8 cellular contexts compared by ENCODE assay signal in genomic region chr5:34007116-34007674, GRCh38. TPM values are rescaled to one million over a fixed set of nuclear protein-coding genes. Genes with fewer than 3 reads are reported as not detected.
A peak's percentile ranks its signal among the peaks of the same experiment; 100 is the strongest.
DNase-seq lines count a peak whose midpoint lies in the region; ATAC-seq, FAIRE-seq and TF ChIP-seq lines count a peak whose summit lies in the region.

No MANE protein-coding gene starts in this region.

- H3K36me3 ChIP-seq in KMS-11 (ENCODE audit: insufficient read depth) (no peaks in the 10 kb centered on the region), K562 (ENCODE audit: control insufficient read depth, insufficient read depth, low read length) (no peaks in the 10 kb centered on the region; the same call in 2 of the 3 replicates)

- no peak for TF ChIP-seq EP300 in K562 (IDR thresholded peaks at IDR 0.05; ENCODE audit: low read length)

- TF ChIP-seq CTCF in CD14-positive monocyte (IDR thresholded peaks at IDR 0.05) (no peak), KMS-11 (conservative IDR thresholded peaks at IDR 0.05; ENCODE audit: low read depth, low read length) (no peak), K562 (IDR thresholded peaks at IDR 0.05 in 2 of 3, conservative IDR thresholded peaks at IDR 0.05 in 1 of 3; ENCODE audit: insufficient read depth in 2 of 3, low read depth in 1 of 3, low read length in 3 of 3) (no peak)

- no peaks in the 10 kb centered on the region for H3K9me3 ChIP-seq in K562 (replicated peaks; ENCODE audit: control insufficient read depth, insufficient read depth, low read depth, low read length)

- H3K27me3 ChIP-seq in KMS-11 (ENCODE audit: insufficient read depth, low read depth) (no peaks in the 10 kb centered on the region), K562 (ENCODE audit: control insufficient read depth in 2 of 2, insufficient read depth in 2 of 2, low read length in 2 of 2) (peaks cover 0 to 3% of the 10 kb centered on the region in 2 experiments; a peak in 1 of 5 replicates)

- H3K9me1 ChIP-seq in K562 (ENCODE audit: control insufficient read depth, insufficient read depth, low read length) = no peaks in the 10 kb centered on the region

- in situ Hi-C loops in K562 (cut with MboI) = loop anchor here (10.0 kb wide), 1 partner anchor 438 kb away; no protein-coding TSS in a partner anchor

- peaks cover 5 to 20% of the 10 kb centered on the region in 2 donors for H3K36me3 Mint-ChIP-seq in CD14-positive monocyte
- H3K36me3 Mint-ChIP-seq in stimulated activated memory B cell treated with anti-CD40 and anti-IgM and Interleukin-4, amounts not matched to agents 10 μg/mL and 1 μg/mL and 100 μg/mL, for 72 hours = peaks cover 18% of the 10 kb centered on the region

- peak overlapping the region; percentile 92 to 96 for H3K4me3 Mint-ChIP-seq in CD14-positive monocyte
- H3K4me3 Mint-ChIP-seq in stimulated activated memory B cell treated with anti-CD40 and anti-IgM and Interleukin-4, amounts not matched to agents 10 μg/mL and 1 μg/mL and 100 μg/mL, for 72 hours = peak overlapping the region; percentile 86

- H3K9me3 Mint-ChIP-seq in CD14-positive monocyte = peaks cover 0 to 5% (median 0%) of the 10 kb centered on the region in 7 donors
- H3K9me3 Mint-ChIP-seq in stimulated activated memory B cell treated with anti-CD40 and anti-IgM and Interleukin-4, amounts not matched to agents 10 μg/mL and 1 μg/mL and 100 μg/mL, for 72 hours = no peaks in the 10 kb centered on the region

- H3K79me2 ChIP-seq in KMS-11 (ENCODE audit: insufficient read depth, low read depth) = peaks cover 8% of the 10 kb centered on the region; the same call in 1 of the 2 replicates
- H3K79me2 ChIP-seq in K562 (ENCODE audit: control insufficient read depth, insufficient read depth, low read length) = no peaks in the 10 kb centered on the region

- no peak for TF ChIP-seq RAD21 in K562 (CRISPR knock-in tag; conservative IDR thresholded peaks at IDR 0.05 in 1 of 2, IDR thresholded peaks at IDR 0.05 in 1 of 2)

- 37% methylated on average over 16 of the region's 16 CpGs for WGBS in K562 (ENCODE audit: insufficient coverage, low coverage, missing lambda C conversion rate)

- ATAC-seq in K562 = no peak
- ATAC-seq in stimulated activated memory B cell treated with anti-CD40 and anti-IgM and Interleukin-4, amounts not matched to agents 10 μg/mL and 1 μg/mL and 100 μg/mL, for 72 hours = no peak
- no peak for ATAC-seq in HG03025 (IDR thresholded peaks at IDR 0.05; ENCODE audit: low FRiP score, unreplicated experiment)
- no peak for ATAC-seq in HG03175 (IDR thresholded peaks at IDR 0.05; ENCODE audit: unreplicated experiment)

- CTCF ChIA-PET in K562 (lab: Yijun Ruan, JAX; ENCODE audit: low intra/inter-chr PET ratio) = no interaction called here

- peak overlapping the region; percentile 80; the same call in 1 of the 2 replicates for H3K9ac ChIP-seq in KMS-11
- H3K9ac ChIP-seq in K562 (ENCODE audit: insufficient read depth in 1 of 2, low read depth in 2 of 2, low read length in 2 of 2) = peak overlapping the region; percentile 73 to 91

- peak overlapping the region; percentile 84 for H2AFZ ChIP-seq in KMS-11 (ENCODE audit: low read depth)
- peak overlapping the region; percentile 98 for H2AFZ ChIP-seq in K562 (ENCODE audit: low read depth, low read length)

- POLR2A ChIA-PET in K562 (lab: Yijun Ruan, JAX) = interaction anchor here (1.4 kb wide), 1 partner anchor 10 kb away, joined by 6 read pairs; no protein-coding TSS in a partner anchor

- peaks cover 0 to 3% (median 2%) of the 10 kb centered on the region in 3 donors for H3K27me3 Mint-ChIP-seq in CD14-positive monocyte (ENCODE audit: low read depth in 3 of 3)
- H3K27me3 Mint-ChIP-seq in stimulated activated memory B cell treated with anti-CD40 and anti-IgM and Interleukin-4, amounts not matched to agents 10 μg/mL and 1 μg/mL and 100 μg/mL, for 72 hours = no peaks in the 10 kb centered on the region

- TF ChIP-seq POLR2A in K562 (conservative IDR thresholded peaks at IDR 0.05) = no peak

- H3K4me2 ChIP-seq in KMS-11 (peak overlapping the region; percentile 50), K562 (ENCODE audit: insufficient read depth, low read length) (peak overlapping the region; percentile 84)

- BruUV-seq in K562 (replicated peaks; lab: Mats Ljungman, UMichigan) = no TSS peak

- FAIRE-seq in K562 (lab: Jason Lieb, UNC) = peak; percentile 26

- H3K4me1 Mint-ChIP-seq in CD14-positive monocyte = peaks cover 19% of the 10 kb centered on the region
- peaks cover 23% of the 10 kb centered on the region for H3K4me1 Mint-ChIP-seq in stimulated activated memory B cell treated with anti-CD40 and anti-IgM and Interleukin-4, amounts not matched to agents 10 μg/mL and 1 μg/mL and 100 μg/mL, for 72 hours

- H4K20me1 ChIP-seq in KMS-11 (ENCODE audit: insufficient read depth) = no peaks in the 10 kb centered on the region
- no peaks in the 10 kb centered on the region for H4K20me1 ChIP-seq in K562 (replicated peaks; ENCODE audit: control insufficient read depth, insufficient read depth, low read length)

- H3K4me1 ChIP-seq in KMS-11 (ENCODE audit: low read depth, poor library complexity, severe bottlenecking) (peaks cover 20% of the 10 kb centered on the region), K562 (replicated peaks in 1 of 2; ENCODE audit: control insufficient read depth in 2 of 2, insufficient read depth in 2 of 2, low read length in 2 of 2) (peaks cover 7 to 12% of the 10 kb centered on the region in 2 experiments; a peak in 4 of 5 replicates)

- H3K4me3 ChIP-seq in KMS-11 (IDR thresholded peaks at IDR 0.05; ENCODE audit: insufficient read depth, low read depth, low read length) (no peak overlapping the region), K562 (peak overlapping the region; percentile 61)

- H3K27ac ChIP-seq in KMS-11 (peak overlapping the region; percentile 93), K562 (ENCODE audit: extremely low read depth, low read depth, low read length) (peak overlapping the region; percentile 72; the same call in 2 of the 3 replicates)

- intact Hi-C loops in CD14-positive monocyte (cut with micrococcal nuclease) = no loop called here
- intact Hi-C loops in K562 (cut with micrococcal nuclease) = no loop called here

- peak overlapping the region in 6 of 7 donors; percentile 77 to 92 (median 87) for H3K27ac Mint-ChIP-seq in CD14-positive monocyte
- peak overlapping the region; percentile 88 for H3K27ac Mint-ChIP-seq in stimulated activated memory B cell treated with anti-CD40 and anti-IgM and Interleukin-4, amounts not matched to agents 10 μg/mL and 1 μg/mL and 100 μg/mL, for 72 hours

- DNase-seq in CD14-positive monocyte (ENCODE audit: low spot score) (no peak), K562 (ENCODE audit: extremely low read depth in 1 of 4, low spot score in 3 of 4) (peak in 1 of 4 experiments; percentile 22), iris pigment epithelial cell (ENCODE audit: low read depth) (peak; percentile 17)
- no peak for DNase-seq in activated CD4-positive, alpha-beta T cell treated with anti-CD3 and anti-CD28 coated beads, Interleukin-2, amount 50 U/mL, for 1 hour

RNA-seq across cellular contexts. Expression of gene AMACR, which starts 0.7 kb away (rescaled TPM):
- polyA plus RNA-seq in CD14-positive monocyte = 1 to 10 TPM; 4.8 to 6.1 TPM
- total RNA-seq in K562 (2011; cell fraction: chromatin; rRNA removed; ENCODE audit: low replicate concordance) = 0.65 and 1.2 TPM in 2 replicates
- 0.66 and 1.3 TPM in 2 replicates for total RNA-seq in K562 (2011; cell fraction: nucleolus; rRNA removed)
- total RNA-seq in K562 (2011; cell fraction: nucleoplasm; rRNA removed) = 0.95 and 1.3 TPM in 2 replicates
- total RNA-seq in K562 (2014; rRNA removed) = 2.2 and 3.5 TPM in 2 replicates
- 4.4 and 4.5 TPM in 2 replicates for total RNA-seq in K562 (2014; rRNA removed; fragmentation: Illumina TruSeq; extraction: Trizol)
- total RNA-seq in K562 (2015; rRNA removed; fragmentation: Illumina TruSeq; extraction: Trizol) = 2.1 and 4.0 TPM in 2 replicates
- total RNA-seq in K562 (2021) = 4.6 and 5.1 TPM in 2 replicates
- polyA plus RNA-seq in K562 (2011; rRNA removed) = 3.9 and 4.2 TPM in 2 replicates
- polyA plus RNA-seq in K562 (2011; cell fraction: cytosol; rRNA removed) = 2.5 and 3.8 TPM in 2 replicates
- polyA plus RNA-seq in K562 (2011; cell fraction: nucleus; rRNA removed) = 0.98 and 1.6 TPM in 2 replicates
- polyA plus RNA-seq in K562 (2012) = 3.3 and 5.1 TPM in 2 replicates
- polyA plus RNA-seq in K562 (2014; fragmentation: Illumina TruSeq; extraction: Trizol) = 3.5 and 3.8 TPM in 2 replicates
- under 1 TPM; 0.72 to 0.81 TPM for polyA plus RNA-seq in K562 (2014; fragmentation: Nextera tagmentation; extraction: Ambion mirVana)
- 4.1 and 5.0 TPM in 2 replicates for polyA plus RNA-seq in K562 (2014; rRNA removed)
- 3.8 and 4.9 TPM in 2 replicates for polyA minus RNA-seq in K562 (2011; rRNA and poly(A)+ RNA removed)
- polyA minus RNA-seq in K562 (2011; cell fraction: cytosol; rRNA and poly(A)+ RNA removed) = 1.3 and 3.0 TPM in 2 replicates
- 1.5 and 1.8 TPM in 2 replicates for polyA minus RNA-seq in K562 (2011; cell fraction: nucleus; rRNA and poly(A)+ RNA removed)

RNA-seq across cellular contexts. Expression of gene SLC45A2, which starts 22.7 kb away (rescaled TPM):
- polyA plus RNA-seq in CD14-positive monocyte = not detected
- not detected in 2 replicates for total RNA-seq in K562 (2011; cell fraction: chromatin; rRNA removed; ENCODE audit: low replicate concordance)
- 0.17 TPM in 1 of 2 replicates, not detected in the other for total RNA-seq in K562 (2011; cell fraction: nucleolus; rRNA removed)
- not detected in 2 replicates for total RNA-seq in K562 (2011; cell fraction: nucleoplasm; rRNA removed)
- not detected in 2 replicates for total RNA-seq in K562 (2014; rRNA removed)
- 0.06 TPM in 1 of 2 replicates, not detected in the other for total RNA-seq in K562 (2014; rRNA removed; fragmentation: Illumina TruSeq; extraction: Trizol)
- 0.23 and 0.25 TPM in 2 replicates for total RNA-seq in K562 (2015; rRNA removed; fragmentation: Illumina TruSeq; extraction: Trizol)
- 0.13 and 0.16 TPM in 2 replicates for total RNA-seq in K562 (2021)
- polyA plus RNA-seq in K562 (2011; rRNA removed) = not detected in 2 replicates
- not detected in 2 replicates for polyA plus RNA-seq in K562 (2011; cell fraction: cytosol; rRNA removed)
- 0.04 and 0.13 TPM in 2 replicates for polyA plus RNA-seq in K562 (2011; cell fraction: nucleus; rRNA removed)
- polyA plus RNA-seq in K562 (2012) = 0.10 and 0.17 TPM in 2 replicates
- 0.24 TPM in 1 of 2 replicates, not detected in the other for polyA plus RNA-seq in K562 (2014; fragmentation: Illumina TruSeq; extraction: Trizol)
- polyA plus RNA-seq in K562 (2014; fragmentation: Nextera tagmentation; extraction: Ambion mirVana) = under 1 TPM; 0.03 to 0.14 TPM
- polyA plus RNA-seq in K562 (2014; rRNA removed) = 0.26 and 0.29 TPM in 2 replicates
- not detected in 2 replicates for polyA minus RNA-seq in K562 (2011; rRNA and poly(A)+ RNA removed)
- not detected in 2 replicates for polyA minus RNA-seq in K562 (2011; cell fraction: cytosol; rRNA and poly(A)+ RNA removed)
- not detected in 2 replicates for polyA minus RNA-seq in K562 (2011; cell fraction: nucleus; rRNA and poly(A)+ RNA removed)

RNA-seq across cellular contexts. Expression of gene C1QTNF3, which starts 35.8 kb away (rescaled TPM):
- polyA plus RNA-seq in CD14-positive monocyte (not detected), K562 (2011; rRNA removed) (1.9 and 3.0 TPM in 2 replicates), K562 (2014; fragmentation: Illumina TruSeq; extraction: Trizol) (1.9 and 2.3 TPM in 2 replicates), K562 (2014; fragmentation: Nextera tagmentation; extraction: Ambion mirVana) (under 1 TPM; 0.51 to 0.62 TPM), K562 (2014; rRNA removed) (2.0 and 2.4 TPM in 2 replicates)
- 3.7 and 5.2 TPM in 2 replicates for total RNA-seq in K562 (2011; cell fraction: chromatin; rRNA removed; ENCODE audit: low replicate concordance)
- total RNA-seq in K562 (2011; cell fraction: nucleolus; rRNA removed) = 1.5 and 2.1 TPM in 2 replicates
- total RNA-seq in K562 (2011; cell fraction: nucleoplasm; rRNA removed) = 4.3 and 5.7 TPM in 2 replicates
- total RNA-seq in K562 (2014; rRNA removed) (1.7 and 2.9 TPM in 2 replicates), K562 (2014; rRNA removed; fragmentation: Illumina TruSeq; extraction: Trizol) (1.8 and 2.4 TPM in 2 replicates), K562 (2015; rRNA removed; fragmentation: Illumina TruSeq; extraction: Trizol) (3.0 and 3.3 TPM in 2 replicates), K562 (2021) (0.96 and 1.8 TPM in 2 replicates)
- 0.30 and 1.3 TPM in 2 replicates for polyA plus RNA-seq in K562 (2011; cell fraction: cytosol; rRNA removed)
- 6.3 and 11.8 TPM in 2 replicates for polyA plus RNA-seq in K562 (2011; cell fraction: nucleus; rRNA removed)
- polyA plus RNA-seq in K562 (2012) = 2.0 and 4.1 TPM in 2 replicates
- polyA minus RNA-seq in K562 (2011; rRNA and poly(A)+ RNA removed) = 1.9 and 3.8 TPM in 2 replicates
- polyA minus RNA-seq in K562 (2011; cell fraction: cytosol; rRNA and poly(A)+ RNA removed) = not detected in 2 replicates
- 2.3 and 3.7 TPM in 2 replicates for polyA minus RNA-seq in K562 (2011; cell fraction: nucleus; rRNA and poly(A)+ RNA removed)
